In the genomic region with DNA sequence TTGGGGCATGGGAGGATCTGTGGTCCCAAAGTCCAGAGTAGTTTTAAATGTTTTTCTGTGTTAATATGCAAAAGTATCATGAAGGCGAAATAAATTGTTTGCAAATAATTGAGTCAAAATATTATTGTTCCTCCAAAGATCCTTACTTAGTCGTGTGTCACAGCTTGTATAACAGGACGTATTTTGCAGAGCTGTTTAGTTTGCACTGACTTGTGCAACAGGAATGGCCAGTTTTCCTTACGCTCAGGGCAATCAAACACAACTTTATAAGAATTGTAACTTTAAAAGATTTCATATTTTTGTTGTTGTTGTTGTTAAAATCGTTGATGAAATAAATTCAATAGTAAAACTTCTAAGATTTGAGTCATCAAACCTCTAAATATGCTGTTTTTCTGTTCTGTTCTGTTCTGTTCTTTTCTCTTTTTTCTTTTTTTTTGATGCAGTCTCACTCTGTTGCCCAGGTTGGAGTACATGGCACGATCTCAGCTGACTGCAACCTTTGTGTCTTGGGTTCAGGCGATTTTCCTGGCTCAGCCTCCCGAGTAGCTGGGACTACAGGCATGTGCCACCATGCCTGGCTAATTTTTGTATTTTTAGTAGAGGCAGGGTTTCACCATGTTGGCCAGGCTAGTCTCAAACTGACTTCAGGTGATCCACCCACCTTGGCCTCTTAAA, we compare ENCODE assay signal across 1 cellular context.
TF ChIP-seq lines count a peak whose summit lies in the region.

No MANE protein-coding gene starts in this region.

TF ChIP-seq in HEK293T, 16 proteins besides CTCF, POLR2A, EP300 and RAD21 (continued from another document):
- TF ChIP-seq, protein P1, sequence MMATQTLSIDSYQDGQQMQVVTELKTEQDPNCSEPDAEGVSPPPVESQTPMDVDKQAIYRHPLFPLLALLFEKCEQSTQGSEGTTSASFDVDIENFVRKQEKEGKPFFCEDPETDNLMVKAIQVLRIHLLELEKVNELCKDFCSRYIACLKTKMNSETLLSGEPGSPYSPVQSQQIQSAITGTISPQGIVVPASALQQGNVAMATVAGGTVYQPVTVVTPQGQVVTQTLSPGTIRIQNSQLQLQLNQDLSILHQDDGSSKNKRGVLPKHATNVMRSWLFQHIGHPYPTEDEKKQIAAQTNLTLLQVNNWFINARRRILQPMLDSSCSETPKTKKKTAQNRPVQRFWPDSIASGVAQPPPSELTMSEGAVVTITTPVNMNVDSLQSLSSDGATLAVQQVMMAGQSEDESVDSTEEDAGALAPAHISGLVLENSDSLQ (IDR thresholded peaks at IDR 0.05) = no peak
- no peak for TF ChIP-seq ARNT (IDR thresholded peaks at IDR 0.05)
- no peak for TF ChIP-seq SP1 (IDR thresholded peaks at IDR 0.05)
- no peak for TF ChIP-seq NFRKB (IDR thresholded peaks at IDR 0.05)
- TF ChIP-seq ZNF384 (IDR thresholded peaks at IDR 0.05) = no peak
- TF ChIP-seq L3MBTL2 (conservative IDR thresholded peaks at IDR 0.05) = no peak
- TF ChIP-seq FOXK2 (IDR thresholded peaks at IDR 0.05) = no peak
- no peak for TF ChIP-seq LEF1 (IDR thresholded peaks at IDR 0.05; ENCODE audit: borderline replicate concordance)
- TF ChIP-seq ELF4 (IDR thresholded peaks at IDR 0.05) = no peak
- no peak for TF ChIP-seq FOXM1 (IDR thresholded peaks at IDR 0.05; ENCODE audit: borderline replicate concordance)
- no peak for TF ChIP-seq TARDBP (IDR thresholded peaks at IDR 0.05)
- no peak for TF ChIP-seq SUZ12 (IDR thresholded peaks at IDR 0.05)
